ENCODE assay signal across 1 cellular context in the genomic region with DNA sequence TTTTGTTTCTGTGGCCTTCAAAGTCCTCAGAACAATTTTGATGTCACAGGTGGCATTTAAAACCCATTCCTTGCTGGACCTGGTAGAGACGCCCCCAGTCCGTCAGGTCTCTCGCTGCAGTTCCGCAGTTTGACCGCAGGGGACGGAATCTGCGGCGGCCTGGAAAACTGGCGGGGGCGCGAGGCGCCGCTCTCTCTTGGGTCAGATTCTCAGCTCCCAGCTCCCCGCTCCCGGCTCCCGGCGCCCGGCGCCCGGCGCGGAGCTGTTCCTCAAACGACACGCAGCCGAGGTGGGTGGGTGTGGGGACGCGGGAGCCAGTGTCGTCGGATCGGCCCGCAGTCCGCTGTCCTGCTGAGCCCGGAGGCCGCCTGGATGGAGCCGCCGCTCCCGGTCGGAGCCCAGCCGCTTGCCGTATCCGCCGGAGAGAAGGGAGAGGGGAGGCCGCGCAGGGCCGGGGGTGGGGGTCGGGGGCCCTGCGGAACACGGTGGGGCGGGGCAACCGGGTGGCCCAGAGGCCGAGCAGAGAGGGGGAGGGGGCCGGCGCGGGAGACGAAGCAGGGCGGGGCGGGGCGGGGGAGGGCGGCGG.
A peak's percentile ranks its signal among the peaks of the same experiment; 100 is the strongest.
TF ChIP-seq lines count a peak whose summit lies in the region.

A gene (plus strand): TSS at position 192 of the 586 bp plus-strand sequence. CDS start 181 bp downstream, at position 373.

TF ChIP-seq in HepG2, 621 proteins besides CTCF, POLR2A, EP300 and RAD21 (continued from another document and continues in another):
- TF ChIP-seq, protein P1, sequence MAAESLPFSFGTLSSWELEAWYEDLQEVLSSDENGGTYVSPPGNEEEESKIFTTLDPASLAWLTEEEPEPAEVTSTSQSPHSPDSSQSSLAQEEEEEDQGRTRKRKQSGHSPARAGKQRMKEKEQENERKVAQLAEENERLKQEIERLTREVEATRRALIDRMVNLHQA (CRISPR knock-in tag; IDR thresholded peaks at IDR 0.05): no peak
- TF ChIP-seq CREM (IDR thresholded peaks at IDR 0.05): no peak
- no peak for TF ChIP-seq CREM (CRISPR knock-in tag; IDR thresholded peaks at IDR 0.05)
- TF ChIP-seq, protein P2, sequence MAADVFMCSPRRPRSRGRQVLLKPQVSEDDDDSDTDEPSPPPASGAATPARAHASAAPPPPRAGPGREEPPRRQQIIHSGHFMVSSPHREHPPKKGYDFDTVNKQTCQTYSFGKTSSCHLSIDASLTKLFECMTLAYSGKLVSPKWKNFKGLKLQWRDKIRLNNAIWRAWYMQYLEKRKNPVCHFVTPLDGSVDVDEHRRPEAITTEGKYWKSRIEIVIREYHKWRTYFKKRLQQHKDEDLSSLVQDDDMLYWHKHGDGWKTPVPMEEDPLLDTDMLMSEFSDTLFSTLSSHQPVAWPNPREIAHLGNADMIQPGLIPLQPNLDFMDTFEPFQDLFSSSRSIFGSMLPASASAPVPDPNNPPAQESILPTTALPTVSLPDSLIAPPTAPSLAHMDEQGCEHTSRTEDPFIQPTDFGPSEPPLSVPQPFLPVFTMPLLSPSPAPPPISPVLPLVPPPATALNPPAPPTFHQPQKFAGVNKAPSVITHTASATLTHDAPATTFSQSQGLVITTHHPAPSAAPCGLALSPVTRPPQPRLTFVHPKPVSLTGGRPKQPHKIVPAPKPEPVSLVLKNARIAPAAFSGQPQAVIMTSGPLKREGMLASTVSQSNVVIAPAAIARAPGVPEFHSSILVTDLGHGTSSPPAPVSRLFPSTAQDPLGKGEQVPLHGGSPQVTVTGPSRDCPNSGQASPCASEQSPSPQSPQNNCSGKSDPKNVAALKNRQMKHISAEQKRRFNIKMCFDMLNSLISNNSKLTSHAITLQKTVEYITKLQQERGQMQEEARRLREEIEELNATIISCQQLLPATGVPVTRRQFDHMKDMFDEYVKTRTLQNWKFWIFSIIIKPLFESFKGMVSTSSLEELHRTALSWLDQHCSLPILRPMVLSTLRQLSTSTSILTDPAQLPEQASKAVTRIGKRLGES (CRISPR knock-in tag; IDR thresholded peaks at IDR 0.05; ENCODE audit: borderline replicate concordance): no peak
- no peak for TF ChIP-seq ZKSCAN8 (CRISPR knock-in tag; IDR thresholded peaks at IDR 0.05; ENCODE audit: borderline replicate concordance)
- no peak; the same call in 1 of the 2 replicates for TF ChIP-seq HDAC1 (CRISPR knock-in tag; IDR thresholded peaks at IDR 0.05)
- no peak for TF ChIP-seq ZNF543 (CRISPR knock-in tag; IDR thresholded peaks at IDR 0.05)
- TF ChIP-seq EEA1 (CRISPR knock-in tag; IDR thresholded peaks at IDR 0.05; ENCODE audit: borderline replicate concordance): no peak
- TF ChIP-seq YY1 (IDR thresholded peaks at IDR 0.05; ENCODE audit: insufficient read depth, insufficient replicate concordance, low read depth, low read length): no peak
- TF ChIP-seq, protein P3, sequence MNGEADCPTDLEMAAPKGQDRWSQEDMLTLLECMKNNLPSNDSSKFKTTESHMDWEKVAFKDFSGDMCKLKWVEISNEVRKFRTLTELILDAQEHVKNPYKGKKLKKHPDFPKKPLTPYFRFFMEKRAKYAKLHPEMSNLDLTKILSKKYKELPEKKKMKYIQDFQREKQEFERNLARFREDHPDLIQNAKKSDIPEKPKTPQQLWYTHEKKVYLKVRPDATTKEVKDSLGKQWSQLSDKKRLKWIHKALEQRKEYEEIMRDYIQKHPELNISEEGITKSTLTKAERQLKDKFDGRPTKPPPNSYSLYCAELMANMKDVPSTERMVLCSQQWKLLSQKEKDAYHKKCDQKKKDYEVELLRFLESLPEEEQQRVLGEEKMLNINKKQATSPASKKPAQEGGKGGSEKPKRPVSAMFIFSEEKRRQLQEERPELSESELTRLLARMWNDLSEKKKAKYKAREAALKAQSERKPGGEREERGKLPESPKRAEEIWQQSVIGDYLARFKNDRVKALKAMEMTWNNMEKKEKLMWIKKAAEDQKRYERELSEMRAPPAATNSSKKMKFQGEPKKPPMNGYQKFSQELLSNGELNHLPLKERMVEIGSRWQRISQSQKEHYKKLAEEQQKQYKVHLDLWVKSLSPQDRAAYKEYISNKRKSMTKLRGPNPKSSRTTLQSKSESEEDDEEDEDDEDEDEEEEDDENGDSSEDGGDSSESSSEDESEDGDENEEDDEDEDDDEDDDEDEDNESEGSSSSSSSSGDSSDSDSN (CRISPR knock-in tag; IDR thresholded peaks at IDR 0.05): peak; percentile 81
- 0 out of 2 replicates have a peak, but pooled peaks have one; percentile 21 for TF ChIP-seq ZNF143 (CRISPR knock-in tag; IDR thresholded peaks at IDR 0.05)
- no peak for TF ChIP-seq ZNF263 (CRISPR knock-in tag; IDR thresholded peaks at IDR 0.05)
- 0 out of 2 replicates have a peak, but pooled peaks have one; percentile 35 for TF ChIP-seq RXRB (CRISPR knock-in tag; IDR thresholded peaks at IDR 0.05; ENCODE audit: borderline replicate concordance)
- TF ChIP-seq ZNF180 (CRISPR knock-in tag; IDR thresholded peaks at IDR 0.05; ENCODE audit: borderline replicate concordance, low read depth): no peak
- TF ChIP-seq, protein P4, sequence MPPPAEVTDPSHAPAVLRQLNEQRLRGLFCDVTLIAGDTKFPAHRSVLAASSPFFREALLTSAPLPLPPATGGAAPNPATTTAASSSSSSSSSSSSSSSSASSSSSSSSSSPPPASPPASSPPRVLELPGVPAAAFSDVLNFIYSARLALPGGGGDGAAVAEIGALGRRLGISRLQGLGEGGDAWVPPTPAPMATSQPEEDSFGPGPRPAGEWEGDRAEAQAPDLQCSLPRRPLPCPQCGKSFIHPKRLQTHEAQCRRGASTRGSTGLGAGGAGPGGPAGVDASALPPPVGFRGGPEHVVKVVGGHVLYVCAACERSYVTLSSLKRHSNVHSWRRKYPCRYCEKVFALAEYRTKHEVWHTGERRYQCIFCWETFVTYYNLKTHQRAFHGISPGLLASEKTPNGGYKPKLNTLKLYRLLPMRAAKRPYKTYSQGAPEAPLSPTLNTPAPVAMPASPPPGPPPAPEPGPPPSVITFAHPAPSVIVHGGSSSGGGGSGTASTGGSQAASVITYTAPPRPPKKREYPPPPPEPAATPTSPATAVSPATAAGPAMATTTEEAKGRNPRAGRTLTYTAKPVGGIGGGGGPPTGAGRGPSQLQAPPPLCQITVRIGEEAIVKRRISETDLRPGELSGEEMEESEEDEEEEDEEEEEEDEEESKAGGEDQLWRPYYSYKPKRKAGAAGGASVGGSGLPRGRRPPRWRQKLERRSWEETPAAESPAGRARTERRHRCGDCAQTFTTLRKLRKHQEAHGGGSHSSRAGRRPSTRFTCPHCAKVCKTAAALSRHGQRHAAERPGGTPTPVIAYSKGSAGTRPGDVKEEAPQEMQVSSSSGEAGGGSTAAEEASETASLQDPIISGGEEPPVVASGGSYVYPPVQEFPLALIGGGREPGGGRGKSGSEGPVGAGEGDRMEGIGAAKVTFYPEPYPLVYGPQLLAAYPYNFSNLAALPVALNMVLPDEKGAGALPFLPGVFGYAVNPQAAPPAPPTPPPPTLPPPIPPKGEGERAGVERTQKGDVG (CRISPR knock-in tag; IDR thresholded peaks at IDR 0.05; ENCODE audit: borderline replicate concordance): no peak
- no peak for TF ChIP-seq ZNF260 (CRISPR knock-in tag; IDR thresholded peaks at IDR 0.05; ENCODE audit: borderline replicate concordance, low read depth)
- no peak for TF ChIP-seq ZNF33A (CRISPR knock-in tag; IDR thresholded peaks at IDR 0.05; ENCODE audit: borderline replicate concordance)
- no peak for TF ChIP-seq HNRNPK (IDR thresholded peaks at IDR 0.05; ENCODE audit: low read depth, low read length, poor library complexity, severe bottlenecking)
- TF ChIP-seq SRSF9 (IDR thresholded peaks at IDR 0.05; ENCODE audit: borderline replicate concordance, insufficient read depth, low read depth, low read length, poor library complexity, severe bottlenecking): no peak
- 0 out of 2 replicates have a peak, but pooled peaks have one; percentile 27 for TF ChIP-seq SAP130 (CRISPR knock-in tag; IDR thresholded peaks at IDR 0.05; ENCODE audit: low read depth)
- TF ChIP-seq, protein P5, sequence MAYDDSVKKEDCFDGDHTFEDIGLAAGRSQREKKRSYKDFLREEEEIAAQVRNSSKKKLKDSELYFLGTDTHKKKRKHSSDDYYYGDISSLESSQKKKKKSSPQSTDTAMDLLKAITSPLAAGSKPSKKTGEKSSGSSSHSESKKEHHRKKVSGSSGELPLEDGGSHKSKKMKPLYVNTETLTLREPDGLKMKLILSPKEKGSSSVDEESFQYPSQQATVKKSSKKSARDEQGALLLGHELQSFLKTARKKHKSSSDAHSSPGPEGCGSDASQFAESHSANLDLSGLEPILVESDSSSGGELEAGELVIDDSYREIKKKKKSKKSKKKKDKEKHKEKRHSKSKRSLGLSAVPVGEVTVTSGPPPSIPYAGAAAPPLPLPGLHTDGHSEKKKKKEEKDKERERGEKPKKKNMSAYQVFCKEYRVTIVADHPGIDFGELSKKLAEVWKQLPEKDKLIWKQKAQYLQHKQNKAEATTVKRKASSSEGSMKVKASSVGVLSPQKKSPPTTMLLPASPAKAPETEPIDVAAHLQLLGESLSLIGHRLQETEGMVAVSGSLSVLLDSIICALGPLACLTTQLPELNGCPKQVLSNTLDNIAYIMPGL (CRISPR knock-in tag; IDR thresholded peaks at IDR 0.05; ENCODE audit: borderline replicate concordance in 1 of 2, low read depth in 1 of 2): peak; percentile 72 to 82
- no peak for TF ChIP-seq ZNF225 (CRISPR knock-in tag; IDR thresholded peaks at IDR 0.05)
- TF ChIP-seq, protein P6, sequence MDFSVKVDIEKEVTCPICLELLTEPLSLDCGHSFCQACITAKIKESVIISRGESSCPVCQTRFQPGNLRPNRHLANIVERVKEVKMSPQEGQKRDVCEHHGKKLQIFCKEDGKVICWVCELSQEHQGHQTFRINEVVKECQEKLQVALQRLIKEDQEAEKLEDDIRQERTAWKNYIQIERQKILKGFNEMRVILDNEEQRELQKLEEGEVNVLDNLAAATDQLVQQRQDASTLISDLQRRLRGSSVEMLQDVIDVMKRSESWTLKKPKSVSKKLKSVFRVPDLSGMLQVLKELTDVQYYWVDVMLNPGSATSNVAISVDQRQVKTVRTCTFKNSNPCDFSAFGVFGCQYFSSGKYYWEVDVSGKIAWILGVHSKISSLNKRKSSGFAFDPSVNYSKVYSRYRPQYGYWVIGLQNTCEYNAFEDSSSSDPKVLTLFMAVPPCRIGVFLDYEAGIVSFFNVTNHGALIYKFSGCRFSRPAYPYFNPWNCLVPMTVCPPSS (IDR thresholded peaks at IDR 0.05): no peak
- TF ChIP-seq NR2F1 (CRISPR knock-in tag; IDR thresholded peaks at IDR 0.05): no peak
- no peak for TF ChIP-seq SIN3B (IDR thresholded peaks at IDR 0.05; ENCODE audit: low read length)
- TF ChIP-seq NCOA1 (CRISPR knock-in tag; IDR thresholded peaks at IDR 0.05): no peak
- no peak for TF ChIP-seq MBD4 (IDR thresholded peaks at IDR 0.05; ENCODE audit: borderline replicate concordance, low read length)
- TF ChIP-seq, protein P7, sequence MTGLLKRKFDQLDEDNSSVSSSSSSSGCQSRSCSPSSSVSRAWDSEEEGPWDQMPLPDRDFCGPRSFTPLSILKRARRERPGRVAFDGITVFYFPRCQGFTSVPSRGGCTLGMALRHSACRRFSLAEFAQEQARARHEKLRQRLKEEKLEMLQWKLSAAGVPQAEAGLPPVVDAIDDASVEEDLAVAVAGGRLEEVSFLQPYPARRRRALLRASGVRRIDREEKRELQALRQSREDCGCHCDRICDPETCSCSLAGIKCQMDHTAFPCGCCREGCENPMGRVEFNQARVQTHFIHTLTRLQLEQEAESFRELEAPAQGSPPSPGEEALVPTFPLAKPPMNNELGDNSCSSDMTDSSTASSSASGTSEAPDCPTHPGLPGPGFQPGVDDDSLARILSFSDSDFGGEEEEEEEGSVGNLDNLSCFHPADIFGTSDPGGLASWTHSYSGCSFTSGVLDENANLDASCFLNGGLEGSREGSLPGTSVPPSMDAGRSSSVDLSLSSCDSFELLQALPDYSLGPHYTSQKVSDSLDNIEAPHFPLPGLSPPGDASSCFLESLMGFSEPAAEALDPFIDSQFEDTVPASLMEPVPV (CRISPR knock-in tag; IDR thresholded peaks at IDR 0.05): no peak
- no peak for TF ChIP-seq GTF3A (CRISPR knock-in tag; conservative IDR thresholded peaks at IDR 0.05)
- no peak for TF ChIP-seq MTF2 (CRISPR knock-in tag; IDR thresholded peaks at IDR 0.05; ENCODE audit: borderline replicate concordance)
- no peak for TF ChIP-seq NFIC (IDR thresholded peaks at IDR 0.05; ENCODE audit: low read length)
- TF ChIP-seq MLLT10 (CRISPR knock-in tag; IDR thresholded peaks at IDR 0.05): no peak
- TF ChIP-seq, protein P8, sequence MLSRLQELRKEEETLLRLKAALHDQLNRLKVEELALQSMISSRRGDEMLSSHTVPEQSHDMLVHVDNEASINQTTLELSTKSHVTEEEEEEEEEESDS (CRISPR knock-in tag; IDR thresholded peaks at IDR 0.05; ENCODE audit: borderline replicate concordance): no peak
- no peak for TF ChIP-seq ZC3H13 (CRISPR knock-in tag; IDR thresholded peaks at IDR 0.05)
- no peak for TF ChIP-seq FIP1L1 (IDR thresholded peaks at IDR 0.05; ENCODE audit: borderline replicate concordance, insufficient read depth, low read depth, low read length)
- TF ChIP-seq, protein P9, sequence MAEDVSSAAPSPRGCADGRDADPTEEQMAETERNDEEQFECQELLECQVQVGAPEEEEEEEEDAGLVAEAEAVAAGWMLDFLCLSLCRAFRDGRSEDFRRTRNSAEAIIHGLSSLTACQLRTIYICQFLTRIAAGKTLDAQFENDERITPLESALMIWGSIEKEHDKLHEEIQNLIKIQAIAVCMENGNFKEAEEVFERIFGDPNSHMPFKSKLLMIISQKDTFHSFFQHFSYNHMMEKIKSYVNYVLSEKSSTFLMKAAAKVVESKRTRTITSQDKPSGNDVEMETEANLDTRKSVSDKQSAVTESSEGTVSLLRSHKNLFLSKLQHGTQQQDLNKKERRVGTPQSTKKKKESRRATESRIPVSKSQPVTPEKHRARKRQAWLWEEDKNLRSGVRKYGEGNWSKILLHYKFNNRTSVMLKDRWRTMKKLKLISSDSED (CRISPR knock-in tag; IDR thresholded peaks at IDR 0.05): no peak
